Comparison of ENCODE assay signal across 1 cellular context in genomic region chr3:8755564-8756237, GRCh38.
TF ChIP-seq lines count a peak whose summit lies in the region.

No MANE protein-coding gene starts in this region.

TF ChIP-seq in GM12878, 131 proteins besides CTCF, POLR2A, EP300 and RAD21 (continued from another document):
- TF ChIP-seq, protein P1, sequence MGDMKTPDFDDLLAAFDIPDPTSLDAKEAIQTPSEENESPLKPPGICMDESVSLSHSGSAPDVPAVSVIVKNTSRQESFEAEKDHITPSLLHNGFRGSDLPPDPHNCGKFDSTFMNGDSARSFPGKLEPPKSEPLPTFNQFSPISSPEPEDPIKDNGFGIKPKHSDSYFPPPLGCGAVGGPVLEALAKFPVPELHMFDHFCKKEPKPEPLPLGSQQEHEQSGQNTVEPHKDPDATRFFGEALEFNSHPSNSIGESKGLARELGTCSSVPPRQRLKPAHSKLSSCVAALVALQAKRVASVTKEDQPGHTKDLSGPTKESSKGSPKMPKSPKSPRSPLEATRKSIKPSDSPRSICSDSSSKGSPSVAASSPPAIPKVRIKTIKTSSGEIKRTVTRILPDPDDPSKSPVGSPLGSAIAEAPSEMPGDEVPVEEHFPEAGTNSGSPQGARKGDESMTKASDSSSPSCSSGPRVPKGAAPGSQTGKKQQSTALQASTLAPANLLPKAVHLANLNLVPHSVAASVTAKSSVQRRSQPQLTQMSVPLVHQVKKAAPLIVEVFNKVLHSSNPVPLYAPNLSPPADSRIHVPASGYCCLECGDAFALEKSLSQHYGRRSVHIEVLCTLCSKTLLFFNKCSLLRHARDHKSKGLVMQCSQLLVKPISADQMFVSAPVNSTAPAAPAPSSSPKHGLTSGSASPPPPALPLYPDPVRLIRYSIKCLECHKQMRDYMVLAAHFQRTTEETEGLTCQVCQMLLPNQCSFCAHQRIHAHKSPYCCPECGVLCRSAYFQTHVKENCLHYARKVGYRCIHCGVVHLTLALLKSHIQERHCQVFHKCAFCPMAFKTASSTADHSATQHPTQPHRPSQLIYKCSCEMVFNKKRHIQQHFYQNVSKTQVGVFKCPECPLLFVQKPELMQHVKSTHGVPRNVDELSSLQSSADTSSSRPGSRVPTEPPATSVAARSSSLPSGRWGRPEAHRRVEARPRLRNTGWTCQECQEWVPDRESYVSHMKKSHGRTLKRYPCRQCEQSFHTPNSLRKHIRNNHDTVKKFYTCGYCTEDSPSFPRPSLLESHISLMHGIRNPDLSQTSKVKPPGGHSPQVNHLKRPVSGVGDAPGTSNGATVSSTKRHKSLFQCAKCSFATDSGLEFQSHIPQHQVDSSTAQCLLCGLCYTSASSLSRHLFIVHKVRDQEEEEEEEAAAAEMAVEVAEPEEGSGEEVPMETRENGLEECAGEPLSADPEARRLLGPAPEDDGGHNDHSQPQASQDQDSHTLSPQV (IDR thresholded peaks at IDR 0.05): no peak
